Comparison of ENCODE assay signal across 19 cellular contexts in genomic region chr5:14029185-14029584, GRCh38.
"Had no signal": no experiment of that assay in that cellular context is flagged by ENCODE, and none has a peak within 500 bp of the region (broad histone marks: within the 10 kb centered on the region; RNA-seq: fewer than 3 reads in every experiment).

No MANE protein-coding gene starts in this region.

- ATAC-seq: activated CD8-positive, alpha-beta T cell treated with anti-CD3 and anti-CD28 coated beads, Interleukin-2, amount 10 ng/mL, durations not matched to agents 7 days and 5 days; mucosa of descending colon; stimulated activated naive CD8-positive, alpha-beta T cell treated with anti-CD3 and anti-CD28 coated beads, Interleukin-15, Interleukin-2, amounts not matched to agents 100 U/mL and 50 U/mL, for 24 hours had no signal

- DNase-seq: activated CD4-positive, alpha-beta T cell treated with anti-CD3 and anti-CD28 coated beads for 48 hours; activated CD4-positive, CD25-positive, alpha-beta regulatory T cell; activated CD8-positive, alpha-beta T cell treated with anti-CD3 and anti-CD28 coated beads, Interleukin-2, amount 10 ng/mL, durations not matched to agents 7 days and 5 days; activated effector memory CD4-positive, alpha-beta T cell treated with Interleukin-2 at 50 U/mL for 16 hours; activated naive CD4-positive, alpha-beta T cell treated with anti-CD3 and anti-CD28 coated beads, Interleukin-2, amount 10 ng/mL, durations not matched to agents 7 days and 5 days; activated T-cell treated with anti-CD3 and anti-CD28 coated beads, Interleukin-2, amount 50 U/mL, for 48 hours; aorta; brain microvascular endothelial cell; effector CD4-positive, alpha-beta T cell; esophagus squamous epithelium; mucosa of descending colon; naive B cell; stimulated activated CD4-positive, alpha-beta T cell treated with anti-CD3 and anti-CD28 coated beads, Interleukin-12 subunit alpha, Interleukin-12 subunit beta, amount 100 ng/mL, for 4 hours; stimulated activated CD4-positive, alpha-beta T cell treated with anti-CD3 and anti-CD28 coated beads, Interleukin-1b, Interleukin-23, amount 100 ng/mL, for 48 hours; stimulated activated naive CD8-positive, alpha-beta T cell treated with anti-CD3 and anti-CD28 coated beads, Interleukin-15, Interleukin-2, amounts not matched to agents 100 U/mL and 50 U/mL, for 24 hours; substantia nigra; T-helper 9 cell; tibial artery; uterus had no signal
